Comparison of ENCODE assay signal across 8 cellular contexts in the genomic region with DNA sequence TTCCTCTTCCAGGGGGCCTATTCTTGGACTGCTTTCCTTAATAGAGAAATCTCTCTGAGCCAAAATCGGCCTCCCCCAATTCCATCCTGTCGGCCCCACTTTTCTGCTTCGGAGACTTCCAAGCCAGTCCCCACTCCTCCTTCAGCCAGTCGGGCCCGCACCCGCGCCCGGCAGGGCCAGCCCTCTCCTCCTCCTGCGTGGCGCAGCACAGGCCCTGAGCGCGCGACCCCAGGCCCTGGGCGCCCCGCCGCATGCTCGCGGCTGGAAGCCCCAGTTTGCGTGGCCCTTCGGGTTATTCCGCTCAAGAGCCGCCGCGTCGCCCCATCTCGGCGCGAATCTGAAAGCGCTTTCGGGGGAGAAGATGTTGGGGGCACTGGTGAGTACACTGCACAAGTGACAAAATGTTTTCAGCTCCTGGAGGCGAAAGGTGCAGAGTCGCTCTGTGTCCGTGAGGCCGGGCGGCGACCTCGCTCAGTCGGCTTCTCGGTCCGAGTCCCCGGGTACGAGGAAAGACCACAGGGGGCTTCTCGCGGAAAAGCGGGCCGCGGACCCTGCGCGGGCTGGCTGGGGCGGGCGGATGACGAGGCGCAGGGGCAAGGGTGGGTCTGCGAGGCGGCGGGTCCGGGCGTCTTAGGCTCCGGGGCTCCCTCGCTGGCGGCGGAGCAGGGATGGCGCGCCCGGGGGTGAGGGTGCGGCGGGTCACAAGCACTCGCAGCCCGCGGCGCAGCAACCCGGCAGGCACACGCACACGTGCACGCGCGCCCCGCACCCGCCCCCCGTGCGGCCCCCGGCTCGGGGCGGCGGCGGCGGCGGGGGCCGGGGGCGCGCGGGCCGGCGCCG. TPM values are rescaled to one million over a fixed set of nuclear protein-coding genes. Genes with fewer than 3 reads are reported as not detected.
DNase-seq lines count a peak whose midpoint lies in the region; ATAC-seq and TF ChIP-seq lines count a peak whose summit lies in the region.

A gene with protein sequence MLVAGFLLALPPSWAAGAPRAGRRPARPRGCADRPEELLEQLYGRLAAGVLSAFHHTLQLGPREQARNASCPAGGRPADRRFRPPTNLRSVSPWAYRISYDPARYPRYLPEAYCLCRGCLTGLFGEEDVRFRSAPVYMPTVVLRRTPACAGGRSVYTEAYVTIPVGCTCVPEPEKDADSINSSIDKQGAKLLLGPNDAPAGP (plus strand): TSS at position 755 of the 840 bp plus-strand sequence. CDS start 303 bp downstream, outside the sequence.

- peaks cover 13% of the 10 kb centered on the region for H3K4me1 Mint-ChIP-seq in nephron progenitor cell

- no peaks in the 10 kb centered on the region for H3K27me3 ChIP-seq in uterus

- CTCF ChIA-PET in GM10248 (lab: Yijun Ruan, JAX) = interaction anchor here (0.6 to 5.9 kb wide), 18 partner anchors 10 to 225 kb away, joined by 3 to 34 read pairs (median 4); no protein-coding TSS in a partner anchor

- TF ChIP-seq POLR2A in uterus (IDR thresholded peaks at IDR 0.05) = no peak

- H3K36me3 Mint-ChIP-seq in nephron progenitor cell (ENCODE audit: low read depth) = peaks cover 6% of the 10 kb centered on the region

- no peak for TF ChIP-seq CTCF in GM10248 (IDR thresholded peaks at IDR 0.05; ENCODE audit: control extremely low read depth, extremely low read depth, low read depth, missing control alignments)
- no peak for TF ChIP-seq CTCF in LNCaP clone FGC (IDR thresholded peaks at IDR 0.05; ENCODE audit: control insufficient read depth, extremely low read depth, insufficient read depth)
- TF ChIP-seq CTCF in fibroblast of mammary gland (conservative IDR thresholded peaks at IDR 0.05; ENCODE audit: control insufficient read depth, insufficient read depth, low read depth, low read length) = no peak
- TF ChIP-seq CTCF in nephron progenitor cell (IDR thresholded peaks at IDR 0.05) = no peak
- TF ChIP-seq CTCF in uterus (IDR thresholded peaks at IDR 0.05) = no peak

- H3K27me3 Mint-ChIP-seq in nephron progenitor cell (ENCODE audit: low read depth, poor library complexity) = peaks cover 81% of the 10 kb centered on the region

- peak within 1 kb of the TSS; percentile 60 to 63 for H3K27ac ChIP-seq in uterus

- H3K4me3 ChIP-seq in LNCaP clone FGC (ENCODE audit: low read depth, low read length) (0 out of 2 replicates have a peak within 1 kb of the TSS, but pooled peaks have one; percentile 15), fibroblast of mammary gland (ENCODE audit: control insufficient read depth, low read depth, low read length) (peak within 1 kb of the TSS; percentile 53), uterus (peak within 1 kb of the TSS; percentile 48 to 62)

- DNase-seq in GM10248 (ENCODE audit: extremely low spot score) (peak; percentile 63), LNCaP clone FGC (ENCODE audit: low read depth) (no peak), fibroblast of mammary gland (ENCODE audit: low read depth) (no peak), nephron progenitor cell (peak; percentile 56), uterus (no peak), AML-193 (lab: John Stamatoyannopoulos, UW) (no peak)
- peak; percentile 73 for DNase-seq in activated CD8-positive, alpha-beta memory T cell treated with anti-CD3 and anti-CD28 coated beads, Interleukin-2, amount 50 U/mL, for 48 hours

- peak; percentile 18 for ATAC-seq in GM21619 (IDR thresholded peaks at IDR 0.05; ENCODE audit: unreplicated experiment)

- H3K4me3 Mint-ChIP-seq in nephron progenitor cell = peak within 1 kb of the TSS; percentile 91

- no peaks in the 10 kb centered on the region for H3K9me3 ChIP-seq in uterus

- H3K27ac Mint-ChIP-seq in nephron progenitor cell = no peak within 1 kb of the TSS

- peaks cover 5% of the 10 kb centered on the region for H3K9me3 Mint-ChIP-seq in nephron progenitor cell

- no peaks in the 10 kb centered on the region for H3K4me1 ChIP-seq in uterus

- intact Hi-C loops in uterus (cut with DNase I; ENCODE audit: low total_unique reads) = no loop called here

- H3K36me3 ChIP-seq in uterus = no peaks in the 10 kb centered on the region

- POLR2A ChIA-PET in GM10248 (lab: Yijun Ruan, JAX) = interaction anchor here (0.7 kb wide), 1 partner anchor 144 kb away, joined by 3 read pairs; no protein-coding TSS in a partner anchor

RNA-seq across cellular contexts. Expression of the gene that starts here (rescaled TPM):
- total RNA-seq in uterus = 1 to 10 TPM in 2 of 4 donors, not detected in 2; 2.7 to 5.6 TPM

Comparison
In these comparisons a context has a peak if more than half of its experiments do, and no peak if none do; other contexts are left out.
1. DNase-seq: peak in GM10248 (single experiment), activated CD8-positive, alpha-beta memory T cell treated with anti-CD3 and anti-CD28 coated beads, Interleukin-2, amount 50 U/mL, for 48 hours (single experiment) and nephron progenitor cell (single experiment); none in LNCaP clone FGC (single experiment), fibroblast of mammary gland (single experiment), uterus (0 of 2) and AML-193 (0 of 2).
2. Peak in every context shown above with its lines, with median percentiles within 50 percentile points of each other: H3K4me3 ChIP-seq.